27 cellular contexts compared by ENCODE assay signal in the genomic region with DNA sequence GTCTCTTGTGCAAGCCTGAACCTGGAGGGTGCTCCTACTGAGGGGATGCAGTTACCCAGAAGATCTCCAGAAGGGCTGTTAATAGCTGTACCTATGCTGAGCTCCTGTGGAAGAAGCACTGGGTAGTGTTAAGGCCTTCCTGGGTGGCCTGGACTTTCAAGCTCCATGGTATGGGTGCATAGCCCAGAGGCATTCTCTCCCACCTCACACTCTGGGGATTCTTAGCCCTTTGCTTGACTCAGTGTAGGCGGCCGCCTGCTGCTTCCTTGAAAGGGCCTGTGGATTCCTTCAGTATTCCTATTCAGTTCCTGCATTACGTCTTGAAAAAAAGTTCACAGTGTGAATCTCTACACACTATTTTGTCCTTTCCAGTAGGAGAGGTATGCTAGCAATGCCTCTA.
DNase-seq lines count a peak whose midpoint lies in the region; ATAC-seq and TF ChIP-seq lines count a peak whose summit lies in the region.
"Had no signal": no experiment of that assay in that cellular context is flagged by ENCODE, and none has a peak within 500 bp of the region (broad histone marks: within the 10 kb centered on the region; RNA-seq: fewer than 3 reads in every experiment).

No MANE protein-coding gene starts in this region.

- H3K23ac ChIP-seq in H9 (ENCODE audit: insufficient read length, low read depth, low read length) (no peak overlapping the region), trophoblast cell (ENCODE audit: low read length) (no peak overlapping the region)

- H3K4me3 Mint-ChIP-seq in H9 = no peak overlapping the region
- H3K4me3 Mint-ChIP-seq in WTC11 = no peak overlapping the region
- H3K4me3 Mint-ChIP-seq: B cell; CD8-positive, alpha-beta T cell; T-helper 1 cell treated with Interleukin-12 subunit alpha and Interleukin-12 subunit beta and Interleukin-4 antibody, amounts not matched to agents 30 μg/mL and 1 μg/mL, for 36 hours had no signal

- H3K36me3 Mint-ChIP-seq in H9 (ENCODE audit: insufficient read depth in 1 of 3, low read depth in 3 of 3) = peaks cover 0 to 4% (median 3%) of the 10 kb centered on the region in 3 experiments; a peak in 3 of 7 replicates
- H3K36me3 Mint-ChIP-seq in WTC11 = no peaks in the 10 kb centered on the region
- H3K36me3 Mint-ChIP-seq: CD8-positive, alpha-beta T cell had no signal

- POLR2A ChIA-PET in WTC11 (lab: Charles Lee) = no interaction called here

- no peak overlapping the region for H2BK12ac ChIP-seq in H9 (ENCODE audit: insufficient read length, low read depth, low read length)
- H2BK12ac ChIP-seq in trophoblast cell (ENCODE audit: low read length) = no peak overlapping the region

- H3T11ph ChIP-seq in H9 (ENCODE audit: low read length) = no peak overlapping the region

- H3K27me3 ChIP-seq in H9 (ENCODE audit: insufficient read depth, low read length) (no peaks in the 10 kb centered on the region; the same call in 1 of the 2 replicates), trophoblast cell (ENCODE audit: insufficient read depth, low read length) (no peaks in the 10 kb centered on the region), transverse colon (no peaks in the 10 kb centered on the region)

- H3K14ac ChIP-seq in H9 (ENCODE audit: insufficient read depth, low read length) (no peak overlapping the region), trophoblast cell (ENCODE audit: low read length) (no peak overlapping the region)

- H3K79me1 ChIP-seq in H9 (ENCODE audit: insufficient read depth, low read depth, low read length, poor library complexity, severe bottlenecking) (no peaks in the 10 kb centered on the region), trophoblast cell (ENCODE audit: low read length) (peaks cover 1% of the 10 kb centered on the region)

- H3K27ac Mint-ChIP-seq in H9 (no peak overlapping the region), WTC11 (no peak overlapping the region)
- H3K27ac Mint-ChIP-seq: B cell; CD8-positive, alpha-beta T cell; T-helper 1 cell treated with Interleukin-12 subunit alpha and Interleukin-12 subunit beta and Interleukin-4 antibody, amounts not matched to agents 30 μg/mL and 1 μg/mL, for 36 hours had no signal

- H3K4me2 ChIP-seq in H9 (ENCODE audit: insufficient read depth, insufficient read length, low read length) (no peak overlapping the region), trophoblast cell (ENCODE audit: low read length) (no peak overlapping the region)

- H3K4ac ChIP-seq in H9 (ENCODE audit: low read depth, low read length) (no peak overlapping the region), trophoblast cell (ENCODE audit: low read depth, low read length) (no peak overlapping the region)

- H3K9me3 ChIP-seq in H9 (ENCODE audit: control insufficient read depth, low read depth, low read length) = no peaks in the 10 kb centered on the region
- H3K9me3 ChIP-seq in trophoblast cell (ENCODE audit: insufficient read depth, low read depth, low read length) = no peaks in the 10 kb centered on the region
- no peaks in the 10 kb centered on the region for H3K9me3 ChIP-seq in transverse colon
- H3K9me3 ChIP-seq: Caco-2 had no signal

- H3K9ac ChIP-seq in H9 (ENCODE audit: extremely low read depth, insufficient read length, low read length) = no peak overlapping the region
- H3K9ac ChIP-seq in trophoblast cell (ENCODE audit: low read length) = no peak overlapping the region

- H3K27ac ChIP-seq in H9 (ENCODE audit: insufficient read length, low read depth, low read length) = no peak overlapping the region
- H3K27ac ChIP-seq in trophoblast cell (ENCODE audit: low read depth, low read length) = no peak overlapping the region
- no peak overlapping the region for H3K27ac ChIP-seq in transverse colon
- H3K27ac ChIP-seq: C4-2B had no signal

- DNase-seq in H9 = peak; percentile 28
- DNase-seq in WTC11 (ENCODE audit: low spot score) = no peak
- peak; percentile 9 for DNase-seq in iPS-NIHi11 (ENCODE audit: low spot score)
- DNase-seq in trophoblast cell = no peak
- no peak for DNase-seq in transverse colon
- no peak for DNase-seq in NCI-H2227 treated with DMSO at 0.1 percent for 48 hours (lab: John Stamatoyannopoulos, UW)
- no peak for DNase-seq in DMS79 (lab: John Stamatoyannopoulos, UW)
- DNase-seq: Caco-2; CD8-positive, alpha-beta T cell; EL; GF-D8; HCEC 1CT; Karpas-422; NCI-H1092 treated with DMSO at 0.1 percent for 48 hours; NCI-H1436; NCI-H187; NCI-H2081 treated with DMSO at 0.1 percent for 48 hours; NCI-H2171 treated with DMSO at 0.1 percent for 48 hours; NCI-H526; NCI-H82; NK-92 treated with Interleukin-12 subunit alpha and Interleukin-12 subunit beta, amount 100 ng/mL, for 24 hours; RPMI8226; SHP77 had no signal

- H3K27me3 Mint-ChIP-seq in H9 (ENCODE audit: low read depth) (peaks cover 2% of the 10 kb centered on the region; the same call in 1 of the 2 replicates), WTC11 (ENCODE audit: low read depth) (no peaks in the 10 kb centered on the region)
- H3K27me3 Mint-ChIP-seq: B cell had no signal

- H4K5ac ChIP-seq in H9 (ENCODE audit: insufficient read length, low read depth, low read length) = no peak overlapping the region

- H3K56ac ChIP-seq in H9 (ENCODE audit: insufficient read length, low read depth, low read length) = no peak overlapping the region

- no CpG with 5 or more reads among the region's 3 CpGs for WGBS in H9 (ENCODE audit: extremely low coverage, insufficient read length, low lambda C conversion rate)
- no CpG with 5 or more reads among the region's 3 CpGs for WGBS in trophoblast cell (ENCODE audit: extremely low coverage, insufficient coverage, insufficient read length)
- WGBS in transverse colon (ENCODE audit: low coverage in 1 of 2), 2 donors = 93% methylated on average over 3 of the region's 3 CpGs; no CpG with 5 or more reads in 1 of the 2 donors

- no peaks in the 10 kb centered on the region for H4K20me1 ChIP-seq in H9 (ENCODE audit: control insufficient read depth, insufficient read depth, insufficient read length)

- H2BK15ac ChIP-seq in H9 (ENCODE audit: low read depth, low read length) = no peak overlapping the region

- H3K18ac ChIP-seq in H9 (ENCODE audit: insufficient read length, low read depth, low read length) = no peak overlapping the region
- H3K18ac ChIP-seq in trophoblast cell (ENCODE audit: low read length) = no peak overlapping the region

- H3K4me1 Mint-ChIP-seq in H9 = peaks cover 12 to 13% of the 10 kb centered on the region in 2 experiments
- peaks cover 12% of the 10 kb centered on the region for H3K4me1 Mint-ChIP-seq in WTC11
- H3K4me1 Mint-ChIP-seq: B cell had no signal

- H3K36me3 ChIP-seq in trophoblast cell (ENCODE audit: control insufficient read depth in 1 of 2, insufficient read depth in 2 of 2, low read length in 2 of 2) = no peaks in the 10 kb centered on the region
- H3K36me3 ChIP-seq in transverse colon = no peaks in the 10 kb centered on the region

- H3K4me1 ChIP-seq in H9 (ENCODE audit: insufficient read depth, low read length) (peaks cover 8% of the 10 kb centered on the region; the same call in 1 of the 2 replicates), trophoblast cell (ENCODE audit: control insufficient read depth in 1 of 2, insufficient read depth in 2 of 2, low read length in 2 of 2) (peaks cover 4% of the 10 kb centered on the region in 2 experiments), transverse colon (no peaks in the 10 kb centered on the region)
- H3K4me1 ChIP-seq: Caco-2 had no signal

- H2AFZ ChIP-seq in H9 (ENCODE audit: low read length) = no peak overlapping the region
- no peak overlapping the region for H2AFZ ChIP-seq in trophoblast cell (ENCODE audit: insufficient read depth, low read length, poor library complexity)

- TF ChIP-seq POLR2A in transverse colon (IDR thresholded peaks at IDR 0.05) = no peak

- H3K4me3 ChIP-seq in trophoblast cell (ENCODE audit: low read depth, low read length) (no peak overlapping the region), transverse colon (no peak overlapping the region)

- peak; percentile 77 for ATAC-seq in WTC11
- ATAC-seq: CD8-positive, alpha-beta T cell; HepG2 had no signal

- H2BK120ac ChIP-seq in H9 (ENCODE audit: low read depth, low read length, poor library complexity, severe bottlenecking) = no peak overlapping the region
- no peak overlapping the region for H2BK120ac ChIP-seq in trophoblast cell (ENCODE audit: insufficient read depth, low read length, poor library complexity)

- H2AK5ac ChIP-seq in H9 (ENCODE audit: insufficient read length, low read length) (no peak overlapping the region), trophoblast cell (ENCODE audit: low read length) (no peak overlapping the region)

- H3K23me2 ChIP-seq in H9 (ENCODE audit: insufficient read length, low read depth, low read length, poor library complexity, severe bottlenecking) = no peaks in the 10 kb centered on the region

- no peak overlapping the region for H2BK5ac ChIP-seq in H9 (ENCODE audit: insufficient read length, low read length)
- no peak overlapping the region for H2BK5ac ChIP-seq in trophoblast cell (ENCODE audit: low read depth, low read length, poor library complexity)

- H4K8ac ChIP-seq in H9 (replicated peaks; ENCODE audit: insufficient read length, low read depth, low read length) (no peak overlapping the region), trophoblast cell (ENCODE audit: low read depth, low read length) (no peak overlapping the region)

- no peak overlapping the region for H2BK20ac ChIP-seq in H9 (ENCODE audit: low read depth, low read length, poor library complexity, severe bottlenecking)

- in situ Hi-C loops in transverse colon (cut with MboI; ENCODE audit: low pct_ligation_motif_present in 1 of 4, low pct_unique_long_range_greater_than_20kb in 1 of 4, low sequenced_read_pairs in 3 of 4) = no loop called here

- peaks cover 35 to 38% of the 10 kb centered on the region in 2 experiments for H3K9me3 Mint-ChIP-seq in H9
- H3K9me3 Mint-ChIP-seq in WTC11 = no peaks in the 10 kb centered on the region
- H3K9me3 Mint-ChIP-seq: T-helper 1 cell treated with Interleukin-12 subunit alpha and Interleukin-12 subunit beta and Interleukin-4 antibody, amounts not matched to agents 30 μg/mL and 1 μg/mL, for 36 hours had no signal

- TF ChIP-seq CTCF in H9 (conservative IDR thresholded peaks at IDR 0.05) (no peak), WTC11 (IDR thresholded peaks at IDR 0.05) (no peak), transverse colon (IDR thresholded peaks at IDR 0.05) (no peak)

- intact Hi-C loops in transverse colon (cut with DNase I; ENCODE audit: low total_unique reads) = no loop called here

- no peak for TF ChIP-seq EP300 in transverse colon (IDR thresholded peaks at IDR 0.05; ENCODE audit: low read depth)

- CTCF ChIA-PET in WTC11 (lab: Charles Lee) = no interaction called here

- H3K79me2 ChIP-seq in H9 (ENCODE audit: insufficient read depth, low read length) = no peaks in the 10 kb centered on the region
- H3K79me2 ChIP-seq in trophoblast cell (ENCODE audit: control insufficient read depth, insufficient read depth, low read length, poor library complexity) = no peaks in the 10 kb centered on the region

- no peak overlapping the region for H4K12ac ChIP-seq in trophoblast cell (ENCODE audit: low read depth, low read length)

- no peak overlapping the region for H4K91ac ChIP-seq in H9 (ENCODE audit: insufficient read length, low read depth, low read length)
- peak overlapping the region; percentile 4 for H4K91ac ChIP-seq in trophoblast cell (ENCODE audit: low read depth, low read length)

TF ChIP-seq in WTC11, 78 proteins besides CTCF, POLR2A, EP300 and RAD21 (continues in another document):
- no peak for TF ChIP-seq ZNF416 (CRISPR knock-in tag; IDR thresholded peaks at IDR 0.05)

Comparison
In these comparisons a context has a peak if more than half of its experiments do, and no peak if none do; other contexts are left out.
1. DNase-seq: peak in H9 (single experiment) and iPS-NIHi11 (single experiment); none in WTC11 (single experiment), trophoblast cell (0 of 2), transverse colon (single experiment), NCI-H2227 treated with DMSO at 0.1 percent for 48 hours (single experiment) and DMS79 (single experiment).